ENCODE assay signal across 10 cellular contexts in the genomic region with DNA sequence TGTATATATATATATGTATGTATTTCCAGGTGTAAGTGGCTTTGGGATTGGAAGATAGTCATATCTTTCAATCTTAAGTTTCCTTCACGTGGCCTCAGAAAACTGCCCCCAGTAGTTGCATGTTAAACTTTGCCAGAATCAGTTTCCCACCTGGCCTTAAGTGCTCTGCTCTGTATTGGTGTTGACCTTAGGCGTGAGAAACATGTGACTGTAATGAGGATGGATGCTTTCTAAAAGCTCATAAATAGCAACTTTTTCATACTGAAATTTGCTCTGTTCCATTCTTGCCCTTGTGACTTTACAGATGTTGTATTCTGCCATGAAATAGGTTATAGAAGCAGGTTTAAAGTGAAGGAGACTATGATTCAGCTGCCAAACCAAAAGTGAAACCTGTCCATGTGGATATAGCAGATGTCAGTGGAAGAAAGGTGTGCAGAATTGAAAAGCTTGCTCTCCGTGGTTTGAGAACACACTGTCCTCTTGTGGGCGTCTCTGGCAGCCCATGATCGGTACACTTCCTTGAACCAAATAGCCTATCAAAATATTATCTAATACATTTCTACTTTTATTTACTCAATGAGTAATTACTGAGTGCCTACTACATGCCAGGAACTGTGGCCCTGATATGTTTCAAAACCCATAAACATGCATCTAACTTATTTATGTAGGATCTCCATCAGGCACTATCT. TPM values are rescaled to one million over a fixed set of nuclear protein-coding genes. Genes with fewer than 3 reads are reported as not detected.
DNase-seq lines count a peak whose midpoint lies in the region; ATAC-seq and TF ChIP-seq lines count a peak whose summit lies in the region.
"Had no signal": no experiment of that assay in that cellular context is flagged by ENCODE, and none has a peak within 500 bp of the region (broad histone marks: within the 10 kb centered on the region; RNA-seq: fewer than 3 reads in every experiment).

No MANE protein-coding gene starts in this region.

- H3K27ac Mint-ChIP-seq in activated T-cell treated with anti-CD3 and anti-CD28 coated beads, Interleukin-2, amount 50 U/mL, for 72 hours: no peak overlapping the region
- H3K27ac Mint-ChIP-seq in effector memory CD8-positive, alpha-beta T cell: peak overlapping the region; percentile 15 to 62
- peak overlapping the region; percentile 24 for H3K27ac Mint-ChIP-seq in type B pancreatic cell
- H3K27ac Mint-ChIP-seq: CD14-positive monocyte had no signal

- no peak for DNase-seq in activated T-cell treated with anti-CD3 and anti-CD28 coated beads, Interleukin-2, amount 50 U/mL, for 72 hours
- DNase-seq in activated T-cell treated with anti-CD3 and anti-CD28 coated beads for 4 hours (no peak), NCI-H2171 (lab: John Stamatoyannopoulos, UW) (peak; percentile 32), type B pancreatic cell (ENCODE audit: extremely low spot score, unreplicated experiment) (no peak), NCI-H187 (lab: John Stamatoyannopoulos, UW) (no peak), tibial artery (no peak)
- DNase-seq in effector memory CD8-positive, alpha-beta T cell: no peak
- no peak for DNase-seq in stimulated activated CD4-positive, alpha-beta T cell treated with anti-CD3 and anti-CD28 coated beads, Interleukin-4, amount 100 ng/mL, for 4 hours

- H3K36me3 Mint-ChIP-seq in activated T-cell treated with anti-CD3 and anti-CD28 coated beads, Interleukin-2, amount 50 U/mL, for 72 hours (ENCODE audit: insufficient read depth in 2 of 2): no peaks in the 10 kb centered on the region
- no peaks in the 10 kb centered on the region for H3K36me3 Mint-ChIP-seq in effector memory CD8-positive, alpha-beta T cell (ENCODE audit: insufficient read depth)
- H3K36me3 Mint-ChIP-seq in type B pancreatic cell: no peaks in the 10 kb centered on the region

- H3K4me1 ChIP-seq in tibial artery: peaks cover 0 to 30% (median 9%) of the 10 kb centered on the region in 4 donors
- H3K4me1 ChIP-seq: HAP-1 had no signal

- H3K27me3 ChIP-seq in tibial artery: no peaks in the 10 kb centered on the region

- intact Hi-C loops in tibial artery (cut with DNase I; ENCODE audit: low total_unique reads): no loop called here

- peaks cover 7% of the 10 kb centered on the region for H3K4me1 Mint-ChIP-seq in activated T-cell treated with anti-CD3 and anti-CD28 coated beads, Interleukin-2, amount 50 U/mL, for 72 hours (ENCODE audit: low read depth)
- H3K4me1 Mint-ChIP-seq in effector memory CD8-positive, alpha-beta T cell (ENCODE audit: low read depth in 2 of 2): peaks cover 5 to 10% of the 10 kb centered on the region in 2 donors
- peaks cover 19% of the 10 kb centered on the region for H3K4me1 Mint-ChIP-seq in type B pancreatic cell (ENCODE audit: unreplicated experiment)
- H3K4me1 Mint-ChIP-seq: CD14-positive monocyte had no signal

- H3K9me3 ChIP-seq in tibial artery: no peaks in the 10 kb centered on the region
- H3K9me3 ChIP-seq: HAP-1 had no signal

- no peaks in the 10 kb centered on the region for H3K36me3 ChIP-seq in tibial artery
- H3K36me3 ChIP-seq: HAP-1 had no signal

- TF ChIP-seq CTCF in type B pancreatic cell (conservative IDR thresholded peaks at IDR 0.05) (no peak), tibial artery (IDR thresholded peaks at IDR 0.05) (no peak)

- peak; percentile 37 to 48 for ATAC-seq in activated T-cell treated with anti-CD3 and anti-CD28 coated beads, Interleukin-2, amount 50 U/mL, for 72 hours (replicated peaks in 1 of 2)
- ATAC-seq in effector memory CD8-positive, alpha-beta T cell (replicated peaks): peak; percentile 75

- no peaks in the 10 kb centered on the region for H3K9me3 Mint-ChIP-seq in activated T-cell treated with anti-CD3 and anti-CD28 coated beads, Interleukin-2, amount 50 U/mL, for 72 hours
- no peaks in the 10 kb centered on the region for H3K9me3 Mint-ChIP-seq in effector memory CD8-positive, alpha-beta T cell
- no peaks in the 10 kb centered on the region for H3K9me3 Mint-ChIP-seq in type B pancreatic cell
- H3K9me3 Mint-ChIP-seq: CD14-positive monocyte had no signal

- H3K27me3 Mint-ChIP-seq in activated T-cell treated with anti-CD3 and anti-CD28 coated beads, Interleukin-2, amount 50 U/mL, for 72 hours (ENCODE audit: low read depth): no peaks in the 10 kb centered on the region
- H3K27me3 Mint-ChIP-seq in effector memory CD8-positive, alpha-beta T cell: no peaks in the 10 kb centered on the region
- no peaks in the 10 kb centered on the region for H3K27me3 Mint-ChIP-seq in type B pancreatic cell

- H3K4me3 Mint-ChIP-seq in activated T-cell treated with anti-CD3 and anti-CD28 coated beads, Interleukin-2, amount 50 U/mL, for 72 hours: no peak overlapping the region
- H3K4me3 Mint-ChIP-seq in effector memory CD8-positive, alpha-beta T cell: peak overlapping the region; percentile 30 to 61
- H3K4me3 Mint-ChIP-seq in type B pancreatic cell: no peak overlapping the region
- H3K4me3 Mint-ChIP-seq: CD14-positive monocyte had no signal

- no peak overlapping the region for H3K27ac ChIP-seq in tibial artery

- H3K4me3 ChIP-seq in tibial artery: no peak overlapping the region
- H3K4me3 ChIP-seq: HAP-1 had no signal

RNA-seq across cellular contexts. Expression of a gene that starts 15.8 kb away (rescaled TPM):
- 1 to 10 TPM; 3.5 to 4.7 TPM for total RNA-seq in activated T-cell treated with anti-CD3 and anti-CD28 coated beads, Interleukin-2, amount 50 U/mL, for 72 hours
- total RNA-seq in type B pancreatic cell (ENCODE audit: low replicate concordance): 93.1 and 127 TPM in 2 replicates

RNA-seq across cellular contexts. Expression of a gene that starts 42.0 kb away (rescaled TPM):
- 100 to 1,000 TPM; 108 to 132 TPM for total RNA-seq in activated T-cell treated with anti-CD3 and anti-CD28 coated beads, Interleukin-2, amount 50 U/mL, for 72 hours
- total RNA-seq in type B pancreatic cell (ENCODE audit: low replicate concordance): 21.7 and 52.6 TPM in 2 replicates

Comparison
In these comparisons a context has a peak if more than half of its experiments do, and no peak if none do; other contexts are left out.
1. H3K4me3 Mint-ChIP-seq: peak in effector memory CD8-positive, alpha-beta T cell (2 of 2); none in activated T-cell treated with anti-CD3 and anti-CD28 coated beads, Interleukin-2, amount 50 U/mL, for 72 hours (0 of 2) and type B pancreatic cell (single experiment).
2. RNA of a gene that starts 15.8 kb away (total RNA-seq): 93.1 to 127 TPM in type B pancreatic cell; 3.5 to 4.7 TPM in activated T-cell treated with anti-CD3 and anti-CD28 coated beads, Interleukin-2, amount 50 U/mL, for 72 hours; every median in the first group is over 10 times any median in the second.